ENCODE assay signal across 14 cellular contexts in genomic region chr6:17220040-17220439, GRCh38.
DNase-seq lines count a peak whose midpoint lies in the region; ATAC-seq and TF ChIP-seq lines count a peak whose summit lies in the region.
"Had no signal": no experiment of that assay in that cellular context is flagged by ENCODE, and none has a peak within 500 bp of the region (broad histone marks: within the 10 kb centered on the region; RNA-seq: fewer than 3 reads in every experiment).

No MANE protein-coding gene starts in this region.

- no peaks in the 10 kb centered on the region for H3F3A ChIP-seq in PC-9 (ENCODE audit: insufficient read depth, low read depth)

- H3K9ac ChIP-seq in mammary epithelial cell (ENCODE audit: insufficient read depth, low read length), result no peak overlapping the region

- in situ Hi-C loops in mammary epithelial cell (cut with MboI; ENCODE audit: low sequenced_read_pairs in 2 of 2), result no loop called here

- H3K4me3 ChIP-seq in PC-9 (no peak overlapping the region), osteoblast (ENCODE audit: insufficient read depth, low read length) (no peak overlapping the region), mammary epithelial cell (replicated peaks in 1 of 3; ENCODE audit: insufficient read depth in 1 of 3, low read depth in 2 of 3, low read length in 3 of 3) (no peak overlapping the region)
- H3K4me3 ChIP-seq: A549 had no signal

- H2AFZ ChIP-seq in PC-9 (no peak overlapping the region), osteoblast (ENCODE audit: low read length) (peak overlapping the region; percentile 21), mammary epithelial cell (ENCODE audit: low read depth, low read length) (no peak overlapping the region)

- H3K27me3 ChIP-seq in PC-9 (ENCODE audit: insufficient read depth, low read depth) (no peaks in the 10 kb centered on the region), osteoblast (ENCODE audit: insufficient read depth, low read length) (no peaks in the 10 kb centered on the region), mammary epithelial cell (ENCODE audit: insufficient read depth, low read length) (no peaks in the 10 kb centered on the region)

- intact Hi-C loops in PC-9 (cut with micrococcal nuclease; ENCODE audit: unreplicated experiment), result no loop called here
- intact Hi-C loops in left colon (cut with DNase I, micrococcal nuclease), result no loop called here
- intact Hi-C loops in mammary epithelial cell (cut with micrococcal nuclease), result no loop called here

- H3K79me2 ChIP-seq in PC-9 (ENCODE audit: low read depth) (no peaks in the 10 kb centered on the region), osteoblast (ENCODE audit: insufficient read depth, low read length) (no peaks in the 10 kb centered on the region), mammary epithelial cell (ENCODE audit: insufficient read depth, low read length) (no peaks in the 10 kb centered on the region)

- 0 out of 2 replicates have a peak overlapping the region, but pooled peaks have one; percentile 13 for H3K4me2 ChIP-seq in PC-9
- H3K4me2 ChIP-seq in osteoblast (ENCODE audit: insufficient read depth, low read length), result peak overlapping the region; percentile 32
- H3K4me2 ChIP-seq in mammary epithelial cell (ENCODE audit: insufficient read depth, low read depth, low read length), result no peak overlapping the region
- H3K4me2 ChIP-seq: A549 had no signal

- no peaks in the 10 kb centered on the region for H3K36me3 ChIP-seq in PC-9 (ENCODE audit: low read depth)
- no peaks in the 10 kb centered on the region for H3K36me3 ChIP-seq in osteoblast (ENCODE audit: insufficient read depth, low read length)
- no peaks in the 10 kb centered on the region for H3K36me3 ChIP-seq in mammary epithelial cell (ENCODE audit: insufficient read depth, low read length)

- H3K9me3 ChIP-seq in PC-9 (ENCODE audit: insufficient read depth, low read depth), result no peaks in the 10 kb centered on the region
- no peaks in the 10 kb centered on the region for H3K9me3 ChIP-seq in osteoblast (ENCODE audit: low read depth, low read length)
- H3K9me3 ChIP-seq in mammary epithelial cell (replicated peaks; ENCODE audit: insufficient read depth, low read length), result no peaks in the 10 kb centered on the region
- H3K9me3 ChIP-seq: A549 had no signal

- TF ChIP-seq CTCF in PC-9 (conservative IDR thresholded peaks at IDR 0.05) (no peak), osteoblast (IDR thresholded peaks at IDR 0.05; ENCODE audit: extremely low read depth, low read depth, low read length) (no peak), mammary epithelial cell (conservative IDR thresholded peaks at IDR 0.05 in 1 of 2, IDR thresholded peaks at IDR 0.05 in 1 of 2; ENCODE audit: extremely low read depth in 1 of 2, insufficient read depth in 1 of 2, low read depth in 1 of 2, low read length in 2 of 2) (no peak)

- ATAC-seq in left colon, result peak; percentile 78
- ATAC-seq: A549; CD8-positive, alpha-beta T cell; HepG2 had no signal

- H3K27ac ChIP-seq in PC-9, result no peak overlapping the region
- H3K27ac ChIP-seq in osteoblast (ENCODE audit: low read depth, low read length), result no peak overlapping the region
- no peak overlapping the region for H3K27ac ChIP-seq in mammary epithelial cell (ENCODE audit: insufficient read depth, low read depth, low read length)
- H3K27ac ChIP-seq: A549 had no signal

- dilution Hi-C loops in mammary epithelial cell (cut with HindIII; ENCODE audit: low sequenced_read_pairs), result no loop called here

- 84% methylated on average over 3 of the region's 3 CpGs for WGBS in mammary epithelial cell (ENCODE audit: low coverage, missing lambda C conversion rate)

- DNase-seq in PC-9 (no peak), left colon (no peak), osteoblast (ENCODE audit: insufficient read length, low spot score, missing footprints) (no peak), NCI-H524 (lab: John Stamatoyannopoulos, UW) (no peak), mammary epithelial cell (no peak)
- DNase-seq in activated CD4-positive, alpha-beta T cell treated with anti-CD3 and anti-CD28 coated beads for 48 hours, result no peak
- DNase-seq: CD8-positive, alpha-beta T cell; COR-L47; DMS153; DND-41; GDM1; HCEC 1CT had no signal

- CTCF ChIA-PET in PC-9 (lab: Charles Lee), result no interaction called here
- CTCF ChIA-PET in mammary epithelial cell (lab: Charles Lee; ENCODE audit: low non-redundant PET), result no interaction called here

- H3K9me2 ChIP-seq in PC-9 (ENCODE audit: insufficient read depth), result no peaks in the 10 kb centered on the region

- H4K20me1 ChIP-seq in PC-9 (ENCODE audit: insufficient read depth) (no peaks in the 10 kb centered on the region), osteoblast (ENCODE audit: insufficient read depth, low read length) (no peaks in the 10 kb centered on the region), mammary epithelial cell (ENCODE audit: insufficient read depth, low read length) (no peaks in the 10 kb centered on the region)

- no peaks in the 10 kb centered on the region for H3K4me1 ChIP-seq in PC-9 (replicated peaks; ENCODE audit: insufficient read depth)
- no peaks in the 10 kb centered on the region for H3K4me1 ChIP-seq in osteoblast (ENCODE audit: insufficient read depth, low read length)
- H3K4me1 ChIP-seq in mammary epithelial cell (ENCODE audit: insufficient read depth, low read length), result no peaks in the 10 kb centered on the region
- H3K4me1 ChIP-seq: A549 had no signal

- POLR2A ChIA-PET in PC-9 (lab: Charles Lee; ENCODE audit: unreplicated experiment), result no interaction called here

- BruUV-seq in PC-9 (replicated peaks; lab: Mats Ljungman, UMichigan), result no TSS peak
- BruUV-seq in mammary epithelial cell (replicated peaks; lab: Mats Ljungman, UMichigan), result no TSS peak
